ENCODE assay signal across 17 cellular contexts in the genomic region with DNA sequence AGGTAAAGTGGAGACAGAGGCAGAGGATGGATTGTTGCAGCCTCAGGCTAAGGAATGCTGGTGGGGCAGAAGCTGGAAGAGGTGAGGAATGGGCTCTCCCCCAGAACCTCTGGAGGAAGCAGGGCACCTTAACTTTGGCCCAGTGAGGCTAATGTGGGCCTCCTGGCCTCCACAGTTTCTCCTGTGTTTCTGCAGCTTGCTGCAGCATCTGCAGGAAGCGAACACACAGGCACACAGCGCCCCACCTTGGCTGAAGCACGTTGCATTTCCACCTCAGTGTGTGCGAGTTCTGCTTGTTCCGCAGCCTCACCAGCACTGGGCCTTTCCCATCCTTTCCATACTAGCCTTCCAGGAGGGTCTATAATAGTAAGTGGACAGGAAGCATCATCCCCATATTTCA. TPM values are rescaled to one million over a fixed set of nuclear protein-coding genes. Genes with fewer than 3 reads are reported as not detected.
DNase-seq lines count a peak whose midpoint lies in the region; ATAC-seq and TF ChIP-seq lines count a peak whose summit lies in the region.
"Had no signal": no experiment of that assay in that cellular context is flagged by ENCODE, and none has a peak within 500 bp of the region (broad histone marks: within the 10 kb centered on the region; RNA-seq: fewer than 3 reads in every experiment).

No MANE protein-coding gene starts in this region.

- H3K36me3 Mint-ChIP-seq in activated CD4-positive, alpha-beta memory T cell treated with anti-CD3 and anti-CD28 coated beads for 36 hours = no peaks in the 10 kb centered on the region
- H3K36me3 Mint-ChIP-seq in activated CD4-positive, alpha-beta memory T cell treated with anti-CD3 and anti-CD28 coated beads, Interleukin-2, amount 10 ng/mL, durations not matched to agents 7 days and 5 days (ENCODE audit: low read depth) = no peaks in the 10 kb centered on the region
- H3K36me3 Mint-ChIP-seq: stimulated activated memory B cell treated with anti-CD40 and anti-IgM and Interleukin-4, amounts not matched to agents 10 μg/mL and 1 μg/mL and 100 μg/mL, for 72 hours had no signal

- H3K9me3 Mint-ChIP-seq in activated CD4-positive, alpha-beta memory T cell treated with anti-CD3 and anti-CD28 coated beads for 36 hours = no peaks in the 10 kb centered on the region
- no peaks in the 10 kb centered on the region for H3K9me3 Mint-ChIP-seq in activated CD4-positive, alpha-beta memory T cell treated with anti-CD3 and anti-CD28 coated beads, Interleukin-2, amount 10 ng/mL, durations not matched to agents 7 days and 5 days

- H4K20me1 ChIP-seq in MM.1S (ENCODE audit: insufficient read depth, low read length) (no peaks in the 10 kb centered on the region), osteoblast (ENCODE audit: insufficient read depth, low read length) (no peaks in the 10 kb centered on the region)

- no peak overlapping the region for H3K4me2 ChIP-seq in MM.1S (ENCODE audit: low read depth, low read length)
- H3K4me2 ChIP-seq in osteoblast (ENCODE audit: insufficient read depth, low read length) = no peak overlapping the region

- TF ChIP-seq EP300 in esophagus muscularis mucosa (IDR thresholded peaks at IDR 0.05) = no peak

- no peaks in the 10 kb centered on the region for H3K4me1 ChIP-seq in MM.1S (ENCODE audit: low read length)
- H3K4me1 ChIP-seq in osteoblast (ENCODE audit: insufficient read depth, low read length) = peaks cover 10% of the 10 kb centered on the region
- H3K4me1 ChIP-seq in esophagus muscularis mucosa = no peaks in the 10 kb centered on the region
- H3K4me1 ChIP-seq: colonic mucosa, heart left ventricle had no signal

- TF ChIP-seq POLR2A in esophagus muscularis mucosa (IDR thresholded peaks at IDR 0.05; ENCODE audit: low read depth) = no peak

- H3K9me3 ChIP-seq in MM.1S (replicated peaks; ENCODE audit: insufficient read depth, low read length) (no peaks in the 10 kb centered on the region), osteoblast (ENCODE audit: low read depth, low read length) (no peaks in the 10 kb centered on the region), esophagus muscularis mucosa (no peaks in the 10 kb centered on the region)
- H3K9me3 ChIP-seq: colonic mucosa, heart left ventricle, mucosa of descending colon, transverse colon had no signal

- in situ Hi-C loops in brain microvascular endothelial cell (cut with HindIII; ENCODE audit: low pct_ligation_motif_present, low sequenced_read_pairs) = no loop called here

- CTCF ChIA-PET in activated CD4-positive, alpha-beta memory T cell treated with anti-CD3 and anti-CD28 coated beads for 36 hours (lab: Charles Lee) = interaction anchor here (0.6 kb wide), 1 partner anchor 77 kb away, joined by 3 read pairs; no protein-coding TSS in a partner anchor
- CTCF ChIA-PET in activated CD4-positive, alpha-beta memory T cell treated with anti-CD3 and anti-CD28 coated beads, Interleukin-2, amount 10 ng/mL, durations not matched to agents 7 days and 5 days (lab: Charles Lee) = interaction anchor here (0.7 kb wide), 1 partner anchor 289 kb away, joined by 4 read pairs; no protein-coding TSS in a partner anchor

- peak; percentile 19 for DNase-seq in activated CD4-positive, alpha-beta memory T cell treated with anti-CD3 and anti-CD28 coated beads for 36 hours
- DNase-seq in activated CD4-positive, alpha-beta memory T cell treated with anti-CD3 and anti-CD28 coated beads, Interleukin-2, amount 10 ng/mL, durations not matched to agents 7 days and 5 days = no peak
- DNase-seq in MM.1S = no peak
- no peak for DNase-seq in brain microvascular endothelial cell
- DNase-seq in osteoblast (ENCODE audit: insufficient read length, low spot score, missing footprints) = peak; percentile 58
- DNase-seq in esophagus muscularis mucosa (ENCODE audit: extremely low spot score) = no peak
- DNase-seq in SW480 (ENCODE audit: low spot score) = no peak
- DNase-seq: activated CD8-positive, alpha-beta memory T cell treated with anti-CD3 and anti-CD28 coated beads for 24 hours; colonic mucosa; COR-L47; heart left ventricle; mucosa of descending colon; NCI-H2171; transverse colon had no signal

- H3K4me3 Mint-ChIP-seq in activated CD4-positive, alpha-beta memory T cell treated with anti-CD3 and anti-CD28 coated beads for 36 hours = no peak overlapping the region
- H3K4me3 Mint-ChIP-seq in activated CD4-positive, alpha-beta memory T cell treated with anti-CD3 and anti-CD28 coated beads, Interleukin-2, amount 10 ng/mL, durations not matched to agents 7 days and 5 days = no peak overlapping the region
- H3K4me3 Mint-ChIP-seq: stimulated activated memory B cell treated with anti-CD40 and anti-IgM and Interleukin-4, amounts not matched to agents 10 μg/mL and 1 μg/mL and 100 μg/mL, for 72 hours had no signal

- TF ChIP-seq CTCF in MM.1S (IDR thresholded peaks at IDR 0.05; ENCODE audit: low read length) (0 out of 2 replicates have a peak, but pooled peaks have one; percentile 7), brain microvascular endothelial cell (IDR thresholded peaks at IDR 0.05; ENCODE audit: low read depth, low read length, missing control alignments) (peak; percentile 28), osteoblast (IDR thresholded peaks at IDR 0.05; ENCODE audit: extremely low read depth, low read depth, low read length) (peak; percentile 8), esophagus muscularis mucosa (IDR thresholded peaks at IDR 0.05) (no peak)

- H3K9me2 ChIP-seq in MM.1S (replicated peaks; ENCODE audit: insufficient read depth, low read length) = no peaks in the 10 kb centered on the region

- H3K9ac ChIP-seq in MM.1S (ENCODE audit: low read length) = no peak overlapping the region

- peaks cover 3% of the 10 kb centered on the region for H3K27me3 Mint-ChIP-seq in activated CD4-positive, alpha-beta memory T cell treated with anti-CD3 and anti-CD28 coated beads for 36 hours
- peaks cover 11% of the 10 kb centered on the region for H3K27me3 Mint-ChIP-seq in activated CD4-positive, alpha-beta memory T cell treated with anti-CD3 and anti-CD28 coated beads, Interleukin-2, amount 10 ng/mL, durations not matched to agents 7 days and 5 days

- H3F3A ChIP-seq in MM.1S (ENCODE audit: insufficient read depth, low read length) = no peaks in the 10 kb centered on the region

- H3K4me3 ChIP-seq in MM.1S (ENCODE audit: low read length) (no peak overlapping the region), brain microvascular endothelial cell (ENCODE audit: low read depth, low read length) (no peak overlapping the region), osteoblast (ENCODE audit: insufficient read depth, low read length) (no peak overlapping the region), esophagus muscularis mucosa (no peak overlapping the region)
- H3K4me3 ChIP-seq: colonic mucosa, heart left ventricle, mucosa of descending colon, SK-N-MC, transverse colon had no signal

- H3K27ac Mint-ChIP-seq in activated CD4-positive, alpha-beta memory T cell treated with anti-CD3 and anti-CD28 coated beads for 36 hours = no peak overlapping the region
- H3K27ac Mint-ChIP-seq in activated CD4-positive, alpha-beta memory T cell treated with anti-CD3 and anti-CD28 coated beads, Interleukin-2, amount 10 ng/mL, durations not matched to agents 7 days and 5 days = no peak overlapping the region
- H3K27ac Mint-ChIP-seq: stimulated activated memory B cell treated with anti-CD40 and anti-IgM and Interleukin-4, amounts not matched to agents 10 μg/mL and 1 μg/mL and 100 μg/mL, for 72 hours had no signal

- no peak for ATAC-seq in GM21367 (IDR thresholded peaks at IDR 0.05; ENCODE audit: unreplicated experiment)
- ATAC-seq: heart left ventricle; mucosa of descending colon; stimulated activated memory B cell treated with anti-CD40 and anti-IgM and Interleukin-4, amounts not matched to agents 10 μg/mL and 1 μg/mL and 100 μg/mL, for 72 hours had no signal

- no peak overlapping the region for H2AFZ ChIP-seq in MM.1S (ENCODE audit: low read length)
- H2AFZ ChIP-seq in osteoblast (ENCODE audit: low read length) = no peak overlapping the region

- H3K79me2 ChIP-seq in MM.1S (ENCODE audit: low read length) (no peaks in the 10 kb centered on the region), osteoblast (ENCODE audit: insufficient read depth, low read length) (no peaks in the 10 kb centered on the region)

- no peaks in the 10 kb centered on the region for H3K4me1 Mint-ChIP-seq in activated CD4-positive, alpha-beta memory T cell treated with anti-CD3 and anti-CD28 coated beads for 36 hours (ENCODE audit: low read depth)
- H3K4me1 Mint-ChIP-seq in activated CD4-positive, alpha-beta memory T cell treated with anti-CD3 and anti-CD28 coated beads, Interleukin-2, amount 10 ng/mL, durations not matched to agents 7 days and 5 days = no peaks in the 10 kb centered on the region

- POLR2A ChIA-PET in activated CD4-positive, alpha-beta memory T cell treated with anti-CD3 and anti-CD28 coated beads for 36 hours (lab: Charles Lee) = no interaction called here
- POLR2A ChIA-PET in activated CD4-positive, alpha-beta memory T cell treated with anti-CD3 and anti-CD28 coated beads, Interleukin-2, amount 10 ng/mL, durations not matched to agents 7 days and 5 days (lab: Charles Lee) = no interaction called here

- peaks cover 98% of the 10 kb centered on the region for H3K27me3 ChIP-seq in MM.1S (replicated peaks; ENCODE audit: insufficient read depth, low read length)
- H3K27me3 ChIP-seq in brain microvascular endothelial cell (replicated peaks) = no peaks in the 10 kb centered on the region
- peaks cover 7% of the 10 kb centered on the region for H3K27me3 ChIP-seq in osteoblast (ENCODE audit: insufficient read depth, low read length)
- no peaks in the 10 kb centered on the region for H3K27me3 ChIP-seq in esophagus muscularis mucosa
- H3K27me3 ChIP-seq: colonic mucosa, heart left ventricle, transverse colon had no signal

- H3K36me3 ChIP-seq in MM.1S (replicated peaks; ENCODE audit: insufficient read depth, low read length) (no peaks in the 10 kb centered on the region), brain microvascular endothelial cell (replicated peaks) (no peaks in the 10 kb centered on the region), osteoblast (ENCODE audit: insufficient read depth, low read length) (no peaks in the 10 kb centered on the region), esophagus muscularis mucosa (peaks cover 0 to 22% (median 10%) of the 10 kb centered on the region in 4 donors)
- H3K36me3 ChIP-seq: colonic mucosa, transverse colon had no signal

- WGBS in esophagus muscularis mucosa = 81% methylated on average over 5 of the region's 5 CpGs

- intact Hi-C loops in activated CD4-positive, alpha-beta memory T cell treated with anti-CD3 and anti-CD28 coated beads for 36 hours (cut with micrococcal nuclease) = no loop called here
- intact Hi-C loops in esophagus muscularis mucosa (cut with DNase I) = no loop called here

- H3K27ac ChIP-seq in MM.1S (ENCODE audit: low read length) (no peak overlapping the region), brain microvascular endothelial cell (no peak overlapping the region), osteoblast (ENCODE audit: low read depth, low read length) (no peak overlapping the region), esophagus muscularis mucosa (replicated peaks in 1 of 4) (no peak overlapping the region)
- H3K27ac ChIP-seq: colonic mucosa, heart left ventricle, SK-N-MC, transverse colon had no signal

RNA-seq across cellular contexts. Expression of a gene that starts 27.2 kb away (rescaled TPM):
- total RNA-seq in activated CD4-positive, alpha-beta memory T cell treated with anti-CD3 and anti-CD28 coated beads for 36 hours = 1 to 10 TPM; 5.4 to 6.3 TPM
- 10 to 100 TPM in 1 of 2 experiments, 1 to 10 TPM in 1; 8.6 to 10.1 TPM for total RNA-seq in activated CD4-positive, alpha-beta memory T cell treated with anti-CD3 and anti-CD28 coated beads, Interleukin-2, amount 10 ng/mL, durations not matched to agents 7 days and 5 days
- total RNA-seq in osteoblast (134 and 195 TPM in 2 replicates), esophagus muscularis mucosa (100 to 1,000 TPM in 1 of 4 donors, 10 to 100 TPM in 3; 67.7 to 113 (median 97.1) TPM)

Comparison
In these comparisons a context has a peak if more than half of its experiments do, and no peak if none do; other contexts are left out.
1. DNase-seq: peak in activated CD4-positive, alpha-beta memory T cell treated with anti-CD3 and anti-CD28 coated beads for 36 hours (single experiment) and osteoblast (single experiment); none in activated CD4-positive, alpha-beta memory T cell treated with anti-CD3 and anti-CD28 coated beads, Interleukin-2, amount 10 ng/mL, durations not matched to agents 7 days and 5 days (single experiment), MM.1S (single experiment), brain microvascular endothelial cell (single experiment), esophagus muscularis mucosa (single experiment) and SW480 (single experiment).
2. CTCF ChIP-seq: peak in MM.1S (single experiment), brain microvascular endothelial cell (single experiment) and osteoblast (single experiment); none in esophagus muscularis mucosa (0 of 3).
3. RNA of a gene that starts 27.2 kb away (total RNA-seq): 134 to 195 TPM in osteoblast and 67.7 to 113 TPM in esophagus muscularis mucosa; 8.6 to 10.1 TPM in activated CD4-positive, alpha-beta memory T cell treated with anti-CD3 and anti-CD28 coated beads, Interleukin-2, amount 10 ng/mL, durations not matched to agents 7 days and 5 days and 5.4 to 6.3 TPM in activated CD4-positive, alpha-beta memory T cell treated with anti-CD3 and anti-CD28 coated beads for 36 hours; every median in the first group is over 4 times any median in the second.